15 cellular contexts compared by ENCODE assay signal in genomic region chr6:100105919-100106318, GRCh38.
"Had no signal": no experiment of that assay in that cellular context is flagged by ENCODE, and none has a peak within 500 bp of the region (broad histone marks: within the 10 kb centered on the region; RNA-seq: fewer than 3 reads in every experiment).

No MANE protein-coding gene starts in this region.

- ATAC-seq: activated CD8-positive, alpha-beta T cell treated with anti-CD3 and anti-CD28 coated beads, Interleukin-2, amount 10 ng/mL, durations not matched to agents 7 days and 5 days; effector memory CD8-positive, alpha-beta T cell; left lobe of liver; sciatic nerve; stimulated activated effector memory CD8-positive, alpha-beta T cell treated with anti-CD3 and anti-CD28 coated beads, Interleukin-12 subunit alpha, Interleukin-12 subunit beta, amount 100 ng/mL, for 72 hours had no signal

- DNase-seq: activated CD4-positive, alpha-beta T cell treated with anti-CD3 and anti-CD28 coated beads, Interleukin-2, amount 10 ng/mL, durations not matched to agents 7 days and 5 days; activated CD8-positive, alpha-beta T cell treated with anti-CD3 and anti-CD28 coated beads, Interleukin-2, amount 10 ng/mL, durations not matched to agents 7 days and 5 days; activated naive CD4-positive, alpha-beta T cell treated with Interleukin-2 at 50 U/mL for 16 hours; activated T-cell treated with anti-CD3 and anti-CD28 coated beads, Interleukin-2, amount 50 U/mL, for 24 hours; caudate nucleus; effector memory CD8-positive, alpha-beta T cell; hippocampal formation; midbrain; ovary; stimulated activated CD4-positive, alpha-beta T cell treated with anti-CD3 and anti-CD28 coated beads, Interleukin-4, amount 100 ng/mL, for 1 hour; stomach; trophoblast cell had no signal
